In genomic region chr5:165029471-165029870, GRCh38 we compare ENCODE assay signal across 9 cellular contexts.
DNase-seq lines count a peak whose midpoint lies in the region.
"Had no signal": no experiment of that assay in that cellular context is flagged by ENCODE, and none has a peak within 500 bp of the region (broad histone marks: within the 10 kb centered on the region; RNA-seq: fewer than 3 reads in every experiment).

No MANE protein-coding gene starts in this region.

- no peak overlapping the region for H2BK12ac ChIP-seq in neuronal stem cell (ENCODE audit: low read length)

- H3K18ac ChIP-seq in neuronal stem cell (ENCODE audit: low read length) = no peak overlapping the region

- H3K4me1 ChIP-seq in neuronal stem cell (ENCODE audit: control insufficient read depth in 2 of 2, insufficient read depth in 1 of 2, low read depth in 1 of 2, low read length in 2 of 2) = no peaks in the 10 kb centered on the region
- H3K4me1 ChIP-seq: A549 had no signal

- H2BK120ac ChIP-seq in neuronal stem cell (ENCODE audit: low read depth, low read length) = no peak overlapping the region

- no peak overlapping the region for H2AFZ ChIP-seq in neuronal stem cell (ENCODE audit: low read length)

- DNase-seq in DMS53 (lab: John Stamatoyannopoulos, UW) (peak; percentile 38), DMS53 treated with DMSO at 0.1 percent for 48 hours (lab: John Stamatoyannopoulos, UW; ENCODE audit: unreplicated experiment) (no peak), NCI-H226 (peak; percentile 11), astrocyte of the hippocampus (ENCODE audit: low read depth, low spot score) (peak; percentile 14), neuronal stem cell (ENCODE audit: low spot score) (peak; percentile 8), NCI-H1436 treated with DMSO at 0.1 percent for 48 hours (lab: John Stamatoyannopoulos, UW) (no peak), T-helper 2 cell (no peak)
- DNase-seq in stimulated activated CD4-positive, alpha-beta T cell treated with anti-CD3 and anti-CD28 coated beads, Interleukin-4, amount 100 ng/mL, for 24 hours = no peak

- H3K4me3 ChIP-seq in neuronal stem cell (ENCODE audit: low read length in 2 of 2) = no peak overlapping the region
- H3K4me3 ChIP-seq: A549 had no signal

- H3K9me3 ChIP-seq in neuronal stem cell (replicated peaks in 1 of 2; ENCODE audit: control insufficient read depth in 2 of 2, insufficient read depth in 1 of 2, low read depth in 1 of 2, low read length in 2 of 2) = no peaks in the 10 kb centered on the region
- H3K9me3 ChIP-seq: A549 had no signal

- WGBS in neuronal stem cell (ENCODE audit: extremely low coverage in 2 of 2, insufficient read length in 2 of 2, insufficient replicate concordance in 1 of 2), 2 donors = no CpG with 5 or more reads among the region's 1 CpG

- H3K27me3 ChIP-seq in neuronal stem cell (ENCODE audit: control insufficient read depth in 3 of 3, insufficient read depth in 3 of 3, low read depth in 1 of 3, low read length in 3 of 3) = no peaks in the 10 kb centered on the region

- H3K4ac ChIP-seq in neuronal stem cell (ENCODE audit: low read length) = no peak overlapping the region

- no peak overlapping the region for H3K23ac ChIP-seq in neuronal stem cell (ENCODE audit: low read depth, low read length, poor library complexity)

- no peaks in the 10 kb centered on the region for H3K79me1 ChIP-seq in neuronal stem cell (ENCODE audit: low read depth, low read length)

- no peak overlapping the region for H3K14ac ChIP-seq in neuronal stem cell (ENCODE audit: low read length)

- no peak overlapping the region for H2AK5ac ChIP-seq in neuronal stem cell (ENCODE audit: low read depth, low read length)

- no peak overlapping the region for H3K27ac ChIP-seq in neuronal stem cell (replicated peaks; ENCODE audit: low read length)
- H3K27ac ChIP-seq: A549 had no signal

- no peak overlapping the region for H3K4me2 ChIP-seq in neuronal stem cell (ENCODE audit: insufficient read depth, low read length, poor library complexity, severe bottlenecking)
- H3K4me2 ChIP-seq: A549 had no signal

- no peak overlapping the region for H4K8ac ChIP-seq in neuronal stem cell (ENCODE audit: low read depth, low read length)

- H2BK15ac ChIP-seq in neuronal stem cell (ENCODE audit: low read length) = no peak overlapping the region

- H3K36me3 ChIP-seq in neuronal stem cell (replicated peaks in 1 of 2; ENCODE audit: control insufficient read depth in 2 of 2, insufficient read depth in 2 of 2, low read length in 2 of 2) = no peaks in the 10 kb centered on the region

- no peak overlapping the region for H2BK5ac ChIP-seq in neuronal stem cell (ENCODE audit: low read length)

- H4K91ac ChIP-seq in neuronal stem cell (ENCODE audit: low read depth, low read length, poor library complexity) = no peak overlapping the region

- H3K9ac ChIP-seq in neuronal stem cell (ENCODE audit: low read depth, low read length, poor library complexity) = no peak overlapping the region

Comparison
In these comparisons a context has a peak if more than half of its experiments do, and no peak if none do; other contexts are left out.
1. DNase-seq: peak in DMS53 (single experiment), NCI-H226 (single experiment), astrocyte of the hippocampus (single experiment) and neuronal stem cell (single experiment); none in DMS53 treated with DMSO at 0.1 percent for 48 hours (single experiment), NCI-H1436 treated with DMSO at 0.1 percent for 48 hours (single experiment), T-helper 2 cell (0 of 5) and stimulated activated CD4-positive, alpha-beta T cell treated with anti-CD3 and anti-CD28 coated beads, Interleukin-4, amount 100 ng/mL, for 24 hours (single experiment).